8 cellular contexts compared by ENCODE assay signal in the genomic region with DNA sequence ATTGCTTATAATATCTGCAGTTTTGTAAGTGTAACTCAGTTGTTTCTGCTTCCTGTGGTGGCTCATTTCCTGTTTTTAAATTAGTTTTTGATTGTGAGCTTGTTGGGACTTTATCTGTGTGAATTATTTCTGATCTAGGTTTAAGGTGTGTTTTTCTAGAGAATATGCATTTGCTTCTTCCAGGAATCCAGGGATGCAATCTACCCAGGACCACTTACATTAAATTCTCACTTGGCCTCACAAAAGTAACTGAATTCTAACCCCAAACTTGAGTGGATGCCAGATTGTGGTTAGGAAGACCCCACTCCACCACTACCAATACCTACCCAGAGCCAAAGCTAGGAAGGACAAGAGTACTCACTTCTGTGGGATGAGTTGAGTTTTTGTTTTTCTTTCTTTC.
DNase-seq lines count a peak whose midpoint lies in the region; ATAC-seq lines count a peak whose summit lies in the region.

No MANE protein-coding gene starts in this region.

- H3K9me3 Mint-ChIP-seq in activated T-cell treated with anti-CD3 and anti-CD28 coated beads, Interleukin-2, amount 50 U/mL, for 24 hours: no peaks in the 10 kb centered on the region
- H3K9me3 Mint-ChIP-seq in stimulated activated naive CD8-positive, alpha-beta T cell treated with anti-CD3 and anti-CD28 coated beads, Interleukin-15, amount 100 ng/mL, for 72 hours: no peaks in the 10 kb centered on the region

- no peaks in the 10 kb centered on the region for H3K27me3 Mint-ChIP-seq in activated T-cell treated with anti-CD3 and anti-CD28 coated beads, Interleukin-2, amount 50 U/mL, for 24 hours
- H3K27me3 Mint-ChIP-seq in stimulated activated naive CD8-positive, alpha-beta T cell treated with anti-CD3 and anti-CD28 coated beads, Interleukin-15, amount 100 ng/mL, for 72 hours: no peaks in the 10 kb centered on the region

- peak; percentile 33 for ATAC-seq in HG03342 (IDR thresholded peaks at IDR 0.05; ENCODE audit: unreplicated experiment)
- peak; percentile 48 for ATAC-seq in stimulated activated naive CD8-positive, alpha-beta T cell treated with anti-CD3 and anti-CD28 coated beads, Interleukin-15, amount 100 ng/mL, for 72 hours

- DNase-seq in activated T-cell treated with anti-CD3 and anti-CD28 coated beads, Interleukin-2, amount 50 U/mL, for 24 hours: no peak
- no peak for DNase-seq in activated T-cell treated with anti-CD3 and anti-CD28 coated beads, Interleukin-2, amount 50 U/mL, for 1 hour
- peak; percentile 28 for DNase-seq in central memory CD4-positive, alpha-beta T cell
- no peak for DNase-seq in stimulated activated naive CD8-positive, alpha-beta T cell treated with anti-CD3 and anti-CD28 coated beads, Interleukin-15, amount 100 ng/mL, for 72 hours
- DNase-seq in SKM-1 treated with dmso at 0.1 percent for 144 hours (lab: John Stamatoyannopoulos, UW; ENCODE audit: unreplicated experiment) (no peak), NCI-H82 (lab: John Stamatoyannopoulos, UW) (no peak), amygdala (lab: John Stamatoyannopoulos, UW) (no peak)

- H3K36me3 Mint-ChIP-seq in activated T-cell treated with anti-CD3 and anti-CD28 coated beads, Interleukin-2, amount 50 U/mL, for 24 hours (ENCODE audit: low read depth): peaks cover 38% of the 10 kb centered on the region

- peak overlapping the region; percentile 64 for H3K4me3 Mint-ChIP-seq in activated T-cell treated with anti-CD3 and anti-CD28 coated beads, Interleukin-2, amount 50 U/mL, for 24 hours
- H3K4me3 Mint-ChIP-seq in stimulated activated naive CD8-positive, alpha-beta T cell treated with anti-CD3 and anti-CD28 coated beads, Interleukin-15, amount 100 ng/mL, for 72 hours: peak overlapping the region; percentile 79 to 84

- peaks cover 67% of the 10 kb centered on the region for H3K4me1 Mint-ChIP-seq in activated T-cell treated with anti-CD3 and anti-CD28 coated beads, Interleukin-2, amount 50 U/mL, for 24 hours (ENCODE audit: low read depth)
- peaks cover 71% of the 10 kb centered on the region for H3K4me1 Mint-ChIP-seq in stimulated activated naive CD8-positive, alpha-beta T cell treated with anti-CD3 and anti-CD28 coated beads, Interleukin-15, amount 100 ng/mL, for 72 hours

- H3K27ac Mint-ChIP-seq in activated T-cell treated with anti-CD3 and anti-CD28 coated beads, Interleukin-2, amount 50 U/mL, for 24 hours: peak overlapping the region; percentile 94
- peak overlapping the region; percentile 94 to 98 for H3K27ac Mint-ChIP-seq in stimulated activated naive CD8-positive, alpha-beta T cell treated with anti-CD3 and anti-CD28 coated beads, Interleukin-15, amount 100 ng/mL, for 72 hours
